ENCODE assay signal across 1 cellular context in the genomic region with DNA sequence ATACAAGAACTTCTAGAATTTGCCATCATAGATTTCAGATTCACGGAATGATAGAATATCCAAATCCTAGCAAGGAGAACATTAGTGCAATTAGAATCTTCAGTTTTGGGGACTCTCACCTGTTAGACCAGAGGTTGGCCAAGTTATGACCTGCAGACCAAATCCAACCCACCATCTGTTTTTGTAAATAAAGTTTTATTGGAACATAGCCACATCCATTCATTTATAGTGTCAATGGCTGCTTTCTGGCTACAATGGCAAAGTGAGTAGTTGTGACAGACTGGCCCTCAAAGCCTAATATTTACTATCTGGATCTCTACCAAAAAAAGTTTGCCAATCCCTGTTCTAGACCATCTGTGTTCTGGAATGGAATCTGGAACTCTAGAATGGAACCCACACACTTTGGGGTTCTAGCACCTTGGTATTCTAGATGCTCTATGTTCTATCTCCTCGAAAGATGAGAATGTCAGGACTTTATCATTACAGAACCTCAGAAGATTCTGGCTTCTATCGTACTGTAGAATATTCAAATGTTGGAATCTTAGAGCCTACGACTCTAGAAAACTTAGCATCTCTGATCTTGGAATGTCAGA.
TF ChIP-seq lines count a peak whose summit lies in the region.

No MANE protein-coding gene starts in this region.

TF ChIP-seq in K562, 482 proteins besides CTCF, POLR2A, EP300 and RAD21 (continued from another document):
- TF ChIP-seq WHSC1 (IDR thresholded peaks at IDR 0.05; ENCODE audit: low read length) (no peak), SP2 (IDR thresholded peaks at IDR 0.05; ENCODE audit: extremely low read depth, low read depth, low read length, poor library complexity, severe bottlenecking) (no peak), EWSR1 (IDR thresholded peaks at IDR 0.05; ENCODE audit: borderline replicate concordance, low read depth, partially characterized antibody) (no peak), DEAF1 (CRISPR knock-in tag; IDR thresholded peaks at IDR 0.05) (no peak)
- TF ChIP-seq, protein P1, sequence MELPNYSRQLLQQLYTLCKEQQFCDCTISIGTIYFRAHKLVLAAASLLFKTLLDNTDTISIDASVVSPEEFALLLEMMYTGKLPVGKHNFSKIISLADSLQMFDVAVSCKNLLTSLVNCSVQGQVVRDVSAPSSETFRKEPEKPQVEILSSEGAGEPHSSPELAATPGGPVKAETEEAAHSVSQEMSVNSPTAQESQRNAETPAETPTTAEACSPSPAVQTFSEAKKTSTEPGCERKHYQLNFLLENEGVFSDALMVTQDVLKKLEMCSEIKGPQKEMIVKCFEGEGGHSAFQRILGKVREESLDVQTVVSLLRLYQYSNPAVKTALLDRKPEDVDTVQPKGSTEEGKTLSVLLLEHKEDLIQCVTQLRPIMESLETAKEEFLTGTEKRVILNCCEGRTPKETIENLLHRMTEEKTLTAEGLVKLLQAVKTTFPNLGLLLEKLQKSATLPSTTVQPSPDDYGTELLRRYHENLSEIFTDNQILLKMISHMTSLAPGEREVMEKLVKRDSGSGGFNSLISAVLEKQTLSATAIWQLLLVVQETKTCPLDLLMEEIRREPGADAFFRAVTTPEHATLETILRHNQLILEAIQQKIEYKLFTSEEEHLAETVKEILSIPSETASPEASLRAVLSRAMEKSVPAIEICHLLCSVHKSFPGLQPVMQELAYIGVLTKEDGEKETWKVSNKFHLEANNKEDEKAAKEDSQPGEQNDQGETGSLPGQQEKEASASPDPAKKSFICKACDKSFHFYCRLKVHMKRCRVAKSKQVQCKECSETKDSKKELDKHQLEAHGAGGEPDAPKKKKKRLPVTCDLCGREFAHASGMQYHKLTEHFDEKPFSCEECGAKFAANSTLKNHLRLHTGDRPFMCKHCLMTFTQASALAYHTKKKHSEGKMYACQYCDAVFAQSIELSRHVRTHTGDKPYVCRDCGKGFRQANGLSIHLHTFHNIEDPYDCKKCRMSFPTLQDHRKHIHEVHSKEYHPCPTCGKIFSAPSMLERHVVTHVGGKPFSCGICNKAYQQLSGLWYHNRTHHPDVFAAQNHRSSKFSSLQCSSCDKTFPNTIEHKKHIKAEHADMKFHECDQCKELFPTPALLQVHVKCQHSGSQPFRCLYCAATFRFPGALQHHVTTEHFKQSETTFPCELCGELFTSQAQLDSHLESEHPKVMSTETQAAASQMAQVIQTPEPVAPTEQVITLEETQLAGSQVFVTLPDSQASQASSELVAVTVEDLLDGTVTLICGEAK (IDR thresholded peaks at IDR 0.05), result peak; percentile 93
- TF ChIP-seq, protein P1 (CRISPR knock-in tag; IDR thresholded peaks at IDR 0.05), result peak; percentile 88
